In genomic region chr7:132280335-132280734, GRCh38 we compare ENCODE assay signal across 29 cellular contexts.
"Had no signal": no experiment of that assay in that cellular context is flagged by ENCODE, and none has a peak within 500 bp of the region (broad histone marks: within the 10 kb centered on the region; RNA-seq: fewer than 3 reads in every experiment).

No MANE protein-coding gene starts in this region.

- DNase-seq: natural killer cell; occipital lobe; ovary; posterior cingulate gyrus; psoas muscle; right cardiac atrium; right lobe of liver; sigmoid colon; small intestine; spleen; stimulated activated CD4-positive, alpha-beta T cell treated with anti-CD3 and anti-CD28 coated beads, Interleukin-12 subunit alpha, Interleukin-12 subunit beta, amount 100 ng/mL, for 4 hours; stimulated activated CD4-positive, alpha-beta T cell treated with anti-CD3 and anti-CD28 coated beads, Interleukin-1b, Interleukin-23, amount 100 ng/mL, for 48 hours; stimulated activated CD4-positive, alpha-beta T cell treated with anti-CD3 and anti-CD28 coated beads, Interleukin-4, amount 100 ng/mL, for 1 hour; stimulated activated CD4-positive, alpha-beta T cell treated with anti-CD3 and anti-CD28 coated beads, Interleukin-4, amount 100 ng/mL, for 4 hours; stimulated activated CD8-positive, alpha-beta memory T cell treated with anti-CD3 and anti-CD28 coated beads, Interleukin-4, amount 100 ng/mL, for 48 hours; stimulated activated naive CD4-positive, alpha-beta T cell; stimulated activated naive CD8-positive, alpha-beta T cell treated with anti-CD3 and anti-CD28 coated beads, Interleukin-15, amount 100 ng/mL, for 72 hours; stimulated activated naive CD8-positive, alpha-beta T cell treated with anti-CD3 and anti-CD28 coated beads, Interleukin-15, Interleukin-2, amounts not matched to agents 100 U/mL and 50 U/mL, for 24 hours; substantia nigra; testis; tibial artery; transverse colon; upper lobe of left lung had no signal

- H3K4me3 ChIP-seq: neural progenitor cell, ovary, psoas muscle, right lobe of liver, sigmoid colon, spleen, suprapubic skin, testis, tibial artery, transverse colon, upper lobe of left lung, vagina had no signal

- H3K4me2 ChIP-seq: neural progenitor cell had no signal

- ATAC-seq: natural killer cell; psoas muscle; right cardiac atrium; right lobe of liver; stimulated activated memory B cell treated with anti-CD40 and anti-IgM and Interleukin-4, amounts not matched to agents 10 μg/mL and 1 μg/mL and 100 μg/mL, for 72 hours; stimulated activated naive CD8-positive, alpha-beta T cell treated with anti-CD3 and anti-CD28 coated beads, Interleukin-15, amount 100 ng/mL, for 72 hours; stimulated activated naive CD8-positive, alpha-beta T cell treated with anti-CD3 and anti-CD28 coated beads, Interleukin-15, Interleukin-2, amounts not matched to agents 100 U/mL and 50 U/mL, for 24 hours had no signal

- H3K9ac ChIP-seq: neural progenitor cell, parathyroid adenoma had no signal

- H3K27me3 ChIP-seq: neural progenitor cell, ovary, right lobe of liver, sigmoid colon, testis, tibial artery, transverse colon, upper lobe of left lung, vagina had no signal

- H3K4me1 ChIP-seq: parathyroid adenoma, psoas muscle, right lobe of liver, spleen, suprapubic skin, testis, tibial artery, upper lobe of left lung, vagina had no signal

- H3K27ac ChIP-seq: neural progenitor cell, ovary, parathyroid adenoma, psoas muscle, right lobe of liver, sigmoid colon, spleen, suprapubic skin, testis, tibial artery, transverse colon, upper lobe of left lung, vagina had no signal

- H2AFZ ChIP-seq: neural progenitor cell, parathyroid adenoma had no signal

- FAIRE-seq: small intestine, urothelium cell line had no signal

- H3K36me3 ChIP-seq: neural progenitor cell, ovary, right lobe of liver, sigmoid colon, spleen, suprapubic skin, tibial artery, transverse colon, upper lobe of left lung, vagina had no signal

- H3K79me2 ChIP-seq: parathyroid adenoma had no signal

- H3K9me3 ChIP-seq: ovary, psoas muscle, right lobe of liver, sigmoid colon, spleen, suprapubic skin, testis, tibial artery, transverse colon, upper lobe of left lung, vagina had no signal
